Comparison of ENCODE assay signal across 8 cellular contexts in genomic region chr22:41688365-41689211, GRCh38. TPM values are rescaled to one million over a fixed set of nuclear protein-coding genes. Genes with fewer than 3 reads are reported as not detected.
DNase-seq lines count a peak whose midpoint lies in the region; ATAC-seq, FAIRE-seq and TF ChIP-seq lines count a peak whose summit lies in the region.

Gene SNU13, minus strand, starts transcription at chr22:41688867. Its CDS starts 71 bp downstream, at chr22:41688796.

- TF ChIP-seq RAD21 in neural cell (conservative IDR thresholded peaks at IDR 0.05): peak; percentile 37

- DNase-seq in H9: peak; percentile 88
- peak; percentile 98 for DNase-seq in MM.1S
- peak; percentile 89 for DNase-seq in SIG-M5 treated with dmso at 0.1 percent for 504 hours (lab: John Stamatoyannopoulos, UW; ENCODE audit: unreplicated experiment)
- DNase-seq in activated gamma-delta T cell (lab: John Stamatoyannopoulos, UW): peak; percentile 86
- DNase-seq in fibroblast of the conjunctiva (ENCODE audit: low read depth): peak; percentile 69
- DNase-seq in stimulated activated naive CD8-positive, alpha-beta T cell treated with anti-CD3 and anti-CD28 coated beads, Interleukin-15, amount 100 ng/mL, for 72 hours: peak; percentile 84 to 90

- no peaks in the 10 kb centered on the region for H3K9me3 Mint-ChIP-seq in H9
- no peaks in the 10 kb centered on the region for H3K9me3 Mint-ChIP-seq in stimulated activated naive CD8-positive, alpha-beta T cell treated with anti-CD3 and anti-CD28 coated beads, Interleukin-15, amount 100 ng/mL, for 72 hours

- peaks cover 5% of the 10 kb centered on the region; the same call in 1 of the 2 replicates for H3K36me3 ChIP-seq in MM.1S (replicated peaks; ENCODE audit: insufficient read depth, low read length)
- no peaks in the 10 kb centered on the region for H3K36me3 ChIP-seq in neural cell (ENCODE audit: insufficient read depth, low read length)

- H3K4me2 ChIP-seq in H9 (ENCODE audit: insufficient read depth, insufficient read length, low read length) (peak within 1 kb of the TSS; percentile 98), MM.1S (ENCODE audit: low read depth, low read length) (peak within 1 kb of the TSS; percentile 88), neural cell (ENCODE audit: low read length) (peak within 1 kb of the TSS; percentile 72)

- no peak within 1 kb of the TSS for H2AFZ ChIP-seq in H9 (ENCODE audit: low read length)
- H2AFZ ChIP-seq in MM.1S (ENCODE audit: low read length): peak within 1 kb of the TSS; percentile 73
- peak within 1 kb of the TSS; percentile 93 for H2AFZ ChIP-seq in neural cell (ENCODE audit: low read depth, low read length)

- no peak within 1 kb of the TSS for H3K4ac ChIP-seq in H9 (ENCODE audit: low read depth, low read length)

- H3K18ac ChIP-seq in H9 (ENCODE audit: insufficient read length, low read depth, low read length): peak within 1 kb of the TSS; percentile 16

- no peak within 1 kb of the TSS for H2BK15ac ChIP-seq in H9 (ENCODE audit: low read depth, low read length)

- H3K79me1 ChIP-seq in H9 (ENCODE audit: insufficient read depth, low read depth, low read length, poor library complexity, severe bottlenecking): no peaks in the 10 kb centered on the region

- peak; percentile 35 for TF ChIP-seq EP300 in neural cell (conservative IDR thresholded peaks at IDR 0.05; ENCODE audit: poor library complexity, severe bottlenecking)

- no peak within 1 kb of the TSS for H2BK5ac ChIP-seq in H9 (ENCODE audit: insufficient read length, low read length)

- no peak within 1 kb of the TSS for H3K56ac ChIP-seq in H9 (ENCODE audit: insufficient read length, low read depth, low read length)

- no peaks in the 10 kb centered on the region for H4K20me1 ChIP-seq in H9 (ENCODE audit: control insufficient read depth, insufficient read depth, insufficient read length)
- H4K20me1 ChIP-seq in MM.1S (ENCODE audit: insufficient read depth, low read length): peaks cover 1% of the 10 kb centered on the region; the same call in 1 of the 2 replicates
- no peaks in the 10 kb centered on the region for H4K20me1 ChIP-seq in neural cell (ENCODE audit: insufficient read depth)

- peaks cover 13% of the 10 kb centered on the region for H3K23me2 ChIP-seq in H9 (ENCODE audit: insufficient read length, low read depth, low read length, poor library complexity, severe bottlenecking)

- no peaks in the 10 kb centered on the region for H3K27me3 ChIP-seq in H9 (ENCODE audit: insufficient read depth, low read length)
- no peaks in the 10 kb centered on the region for H3K27me3 ChIP-seq in MM.1S (replicated peaks; ENCODE audit: insufficient read depth, low read length)
- H3K27me3 ChIP-seq in neural cell (ENCODE audit: insufficient read depth, low read depth, low read length): no peaks in the 10 kb centered on the region

- H3F3A ChIP-seq in MM.1S (ENCODE audit: insufficient read depth, low read length) (peaks cover 13% of the 10 kb centered on the region), neural cell (ENCODE audit: insufficient read depth, low read length, poor library complexity, severe bottlenecking) (no peaks in the 10 kb centered on the region)

- H3K4me1 Mint-ChIP-seq in H9: peaks cover 9 to 10% of the 10 kb centered on the region in 2 experiments
- H3K4me1 Mint-ChIP-seq in stimulated activated naive CD8-positive, alpha-beta T cell treated with anti-CD3 and anti-CD28 coated beads, Interleukin-15, amount 100 ng/mL, for 72 hours: peaks cover 43% of the 10 kb centered on the region

- no peaks in the 10 kb centered on the region; a peak in 2 of 7 replicates for H3K36me3 Mint-ChIP-seq in H9 (ENCODE audit: insufficient read depth in 1 of 3, low read depth in 3 of 3)

- H2BK120ac ChIP-seq in H9 (ENCODE audit: low read depth, low read length, poor library complexity, severe bottlenecking): no peak within 1 kb of the TSS

- H4K5ac ChIP-seq in H9 (ENCODE audit: insufficient read length, low read depth, low read length): no peak within 1 kb of the TSS

- H3K27ac ChIP-seq in H9 (ENCODE audit: insufficient read length, low read depth, low read length): no peak within 1 kb of the TSS
- peak within 1 kb of the TSS; percentile 93 for H3K27ac ChIP-seq in MM.1S (ENCODE audit: low read length)
- peak within 1 kb of the TSS; percentile 81 for H3K27ac ChIP-seq in neural cell (ENCODE audit: low read length)

- no peak within 1 kb of the TSS for H4K91ac ChIP-seq in H9 (ENCODE audit: insufficient read length, low read depth, low read length)

- no peaks in the 10 kb centered on the region for H3K9me2 ChIP-seq in MM.1S (replicated peaks; ENCODE audit: insufficient read depth, low read length)
- no peaks in the 10 kb centered on the region for H3K9me2 ChIP-seq in neural cell (ENCODE audit: insufficient read depth, low read length)

- H2AK5ac ChIP-seq in H9 (ENCODE audit: insufficient read length, low read length): no peak within 1 kb of the TSS

- no peaks in the 10 kb centered on the region for H3K4me1 ChIP-seq in H9 (ENCODE audit: insufficient read depth, low read length)
- H3K4me1 ChIP-seq in MM.1S (ENCODE audit: low read length): 0 out of 2 replicates have a peak, but pooled peaks cover 7% of the 10 kb centered on the region

- H3K9me3 ChIP-seq in H9 (ENCODE audit: control insufficient read depth, low read depth, low read length): no peaks in the 10 kb centered on the region
- no peaks in the 10 kb centered on the region for H3K9me3 ChIP-seq in MM.1S (replicated peaks; ENCODE audit: insufficient read depth, low read length)
- H3K9me3 ChIP-seq in neural cell (ENCODE audit: low read length): no peaks in the 10 kb centered on the region

- H2BK20ac ChIP-seq in H9 (ENCODE audit: low read depth, low read length, poor library complexity, severe bottlenecking): no peak within 1 kb of the TSS

- ATAC-seq in stimulated activated naive CD8-positive, alpha-beta T cell treated with anti-CD3 and anti-CD28 coated beads, Interleukin-15, amount 100 ng/mL, for 72 hours: peak; percentile 96

- peak within 1 kb of the TSS; percentile 92 to 99 for H3K4me3 Mint-ChIP-seq in H9
- peak within 1 kb of the TSS; percentile 94 to 98 for H3K4me3 Mint-ChIP-seq in stimulated activated naive CD8-positive, alpha-beta T cell treated with anti-CD3 and anti-CD28 coated beads, Interleukin-15, amount 100 ng/mL, for 72 hours

- H3T11ph ChIP-seq in H9 (ENCODE audit: low read length): no peak within 1 kb of the TSS

- peaks cover 11% of the 10 kb centered on the region; the same call in 1 of the 2 replicates for H3K79me2 ChIP-seq in H9 (ENCODE audit: insufficient read depth, low read length)
- peaks cover 50% of the 10 kb centered on the region for H3K79me2 ChIP-seq in MM.1S (ENCODE audit: low read length)
- H3K79me2 ChIP-seq in neural cell (replicated peaks; ENCODE audit: insufficient read depth, low read length): peaks cover 11% of the 10 kb centered on the region

- no peak for TF ChIP-seq CTCF in H9 (conservative IDR thresholded peaks at IDR 0.05)
- no peak for TF ChIP-seq CTCF in MM.1S (IDR thresholded peaks at IDR 0.05; ENCODE audit: low read length)
- peak; percentile 46 for TF ChIP-seq CTCF in neural cell (IDR thresholded peaks at IDR 0.05; ENCODE audit: poor library complexity, severe bottlenecking)

- H3K27ac Mint-ChIP-seq in H9: peak within 1 kb of the TSS; percentile 91 to 97 (median 93)
- peak within 1 kb of the TSS; percentile 99 to 100 for H3K27ac Mint-ChIP-seq in stimulated activated naive CD8-positive, alpha-beta T cell treated with anti-CD3 and anti-CD28 coated beads, Interleukin-15, amount 100 ng/mL, for 72 hours

- peak; percentile 94 for FAIRE-seq in G401.6 (lab: Jason Lieb, UNC)

- no CpG with 5 or more reads among the region's 62 CpGs for WGBS in H9 (ENCODE audit: extremely low coverage, insufficient read length, low lambda C conversion rate)

- H3K4me3 ChIP-seq in MM.1S (ENCODE audit: low read length): peak within 1 kb of the TSS; percentile 69
- peak within 1 kb of the TSS; percentile 87 for H3K4me3 ChIP-seq in neural cell (ENCODE audit: low read length)

- peak within 1 kb of the TSS; percentile 81 for H3K14ac ChIP-seq in H9 (ENCODE audit: insufficient read depth, low read length)

- no peak within 1 kb of the TSS for H2BK12ac ChIP-seq in H9 (ENCODE audit: insufficient read length, low read depth, low read length)

- no peaks in the 10 kb centered on the region for H3K27me3 Mint-ChIP-seq in H9 (ENCODE audit: low read depth)
- H3K27me3 Mint-ChIP-seq in stimulated activated naive CD8-positive, alpha-beta T cell treated with anti-CD3 and anti-CD28 coated beads, Interleukin-15, amount 100 ng/mL, for 72 hours: no peaks in the 10 kb centered on the region

- H4K8ac ChIP-seq in H9 (replicated peaks; ENCODE audit: insufficient read length, low read depth, low read length): no peak within 1 kb of the TSS

- H3K23ac ChIP-seq in H9 (ENCODE audit: insufficient read length, low read depth, low read length): no peak within 1 kb of the TSS

- peak within 1 kb of the TSS; percentile 84 for H3K9ac ChIP-seq in H9 (ENCODE audit: extremely low read depth, insufficient read length, low read length)
- peak within 1 kb of the TSS; percentile 98 for H3K9ac ChIP-seq in MM.1S (ENCODE audit: low read length)
- peak within 1 kb of the TSS; percentile 69 for H3K9ac ChIP-seq in neural cell (ENCODE audit: low read length)

TF ChIP-seq in neural cell, 6 proteins besides CTCF, POLR2A, EP300 and RAD21 (continues in another document):
- peak; percentile 42 for TF ChIP-seq SMC3 (conservative IDR thresholded peaks at IDR 0.05; ENCODE audit: poor library complexity)
- TF ChIP-seq POLR2AphosphoS5 (IDR thresholded peaks at IDR 0.05): peak; percentile 69
- no peak for TF ChIP-seq EZH2 (IDR thresholded peaks at IDR 0.05; ENCODE audit: borderline replicate concordance, insufficient read depth, low read length, poor library complexity, severe bottlenecking)
- no peak for TF ChIP-seq TAF1 (IDR thresholded peaks at IDR 0.05; ENCODE audit: low read depth)
- TF ChIP-seq MXI1 (conservative IDR thresholded peaks at IDR 0.05; ENCODE audit: poor library complexity, severe bottlenecking): peak; percentile 97

RNA-seq across cellular contexts. Expression of gene SNU13, which starts in this region (rescaled TPM):
- 203 and 204 TPM in 2 replicates for total RNA-seq in H9 (2021)
- 192 and 203 TPM in 2 replicates for polyA plus RNA-seq in neural cell
- 81.3 and 95.5 TPM in 2 replicates for polyA minus RNA-seq in neural cell
